Comparison of ENCODE assay signal across 16 cellular contexts in genomic region chr14:68897559-68898160, GRCh38.
A peak's percentile ranks its signal among the peaks of the same experiment; 100 is the strongest.
DNase-seq lines count a peak whose midpoint lies in the region; ATAC-seq and TF ChIP-seq lines count a peak whose summit lies in the region.
"Had no signal": no experiment of that assay in that cellular context is flagged by ENCODE, and none has a peak within 500 bp of the region (broad histone marks: within the 10 kb centered on the region; RNA-seq: fewer than 3 reads in every experiment).

No MANE protein-coding gene starts in this region.

- no peak overlapping the region for H3K4me3 Mint-ChIP-seq in Caco-2 (ENCODE audit: unreplicated experiment)
- H3K4me3 Mint-ChIP-seq: stimulated activated effector memory CD8-positive, alpha-beta T cell treated with anti-CD3 and anti-CD28 coated beads, Interleukin-12 subunit alpha, Interleukin-12 subunit beta, amount 100 ng/mL, for 72 hours had no signal

- POLR2A ChIA-PET in Caco-2 (lab: Charles Lee): no interaction called here

- H3K4me1 ChIP-seq in Caco-2 (no peaks in the 10 kb centered on the region), sigmoid colon (peaks cover 0 to 99% (median 90%) of the 10 kb centered on the region in 4 donors), hepatocyte (ENCODE audit: insufficient read depth) (no peaks in the 10 kb centered on the region)
- H3K4me1 ChIP-seq: gastrocnemius medialis had no signal

- CTCF ChIA-PET in Caco-2 (lab: Charles Lee): no interaction called here

- no peaks in the 10 kb centered on the region for H3K27me3 ChIP-seq in Caco-2 (replicated peaks; ENCODE audit: control insufficient read depth, insufficient read depth, low read length)
- H3K27me3 ChIP-seq in dorsolateral prefrontal cortex: no peaks in the 10 kb centered on the region
- no peaks in the 10 kb centered on the region for H3K27me3 ChIP-seq in sigmoid colon
- no peaks in the 10 kb centered on the region for H3K27me3 ChIP-seq in hepatocyte
- H3K27me3 ChIP-seq: cardiac muscle cell, gastrocnemius medialis had no signal

- DNase-seq in Caco-2 (no peak), NB4 (ENCODE audit: low read depth) (peak; percentile 87), dorsolateral prefrontal cortex (no peak), sigmoid colon (no peak), NCI-H226 (no peak), hepatocyte (ENCODE audit: low spot score) (no peak)
- DNase-seq: activated gamma-delta T cell treated with Interleukin-2 at 50 U/mL for 16 hours, C1 segment of cervical spinal cord, gastrocnemius medialis, NCI-H1092, SIG-M5 had no signal

- H3K4me3 ChIP-seq in Caco-2 (ENCODE audit: low read depth, low read length) (no peak overlapping the region), NB4 (ENCODE audit: low read depth, low read length) (no peak overlapping the region), dorsolateral prefrontal cortex (no peak overlapping the region), sigmoid colon (no peak overlapping the region), hepatocyte (no peak overlapping the region)
- H3K4me3 ChIP-seq: cardiac muscle cell, gastrocnemius medialis, lung had no signal

- H3K79me2 ChIP-seq in hepatocyte: no peaks in the 10 kb centered on the region

- BruUV-seq in Caco-2 (replicated peaks; lab: Mats Ljungman, UMichigan): no TSS peak

- no peaks in the 10 kb centered on the region for H3K27me3 Mint-ChIP-seq in Caco-2 (ENCODE audit: insufficient read depth, unreplicated experiment)

- H3K36me3 Mint-ChIP-seq in Caco-2 (ENCODE audit: insufficient read depth, unreplicated experiment): peaks cover 60% of the 10 kb centered on the region

- H3K4me2 ChIP-seq in hepatocyte: no peak overlapping the region

- TF ChIP-seq POLR2A in NB4 (IDR thresholded peaks at IDR 0.05; ENCODE audit: extremely low read depth, insufficient read length): no peak
- no peak for TF ChIP-seq POLR2A in sigmoid colon (IDR thresholded peaks at IDR 0.05)

- ATAC-seq in HG03460 (IDR thresholded peaks at IDR 0.05; ENCODE audit: unreplicated experiment): no peak
- ATAC-seq: gastrocnemius medialis, HepG2 had no signal

- H3K9me3 Mint-ChIP-seq in Caco-2 (ENCODE audit: unreplicated experiment): no peaks in the 10 kb centered on the region

- H3K36me3 ChIP-seq in Caco-2 (ENCODE audit: control insufficient read depth, insufficient read depth, low read length): peaks cover 3% of the 10 kb centered on the region
- peaks cover 21 to 77% (median 52%) of the 10 kb centered on the region in 4 donors for H3K36me3 ChIP-seq in sigmoid colon
- no peaks in the 10 kb centered on the region for H3K36me3 ChIP-seq in hepatocyte (replicated peaks; ENCODE audit: insufficient read depth, low read depth)

- H3K27ac ChIP-seq in dorsolateral prefrontal cortex: peak overlapping the region in 42 of 59 donors; percentile 1 to 78 (median 52)
- peak overlapping the region; percentile 98 to 100 (median 100) for H3K27ac ChIP-seq in sigmoid colon
- no peak overlapping the region for H3K27ac ChIP-seq in hepatocyte
- H3K27ac ChIP-seq: cardiac muscle cell, gastrocnemius medialis had no signal

- H3K9me3 ChIP-seq in Caco-2 (no peaks in the 10 kb centered on the region), sigmoid colon (no peaks in the 10 kb centered on the region), hepatocyte (ENCODE audit: low read depth) (no peaks in the 10 kb centered on the region)
- H3K9me3 ChIP-seq: gastrocnemius medialis had no signal

- no peaks in the 10 kb centered on the region for H4K20me1 ChIP-seq in hepatocyte (ENCODE audit: insufficient read depth, poor library complexity, severe bottlenecking)

- intact Hi-C loops in Caco-2 (cut with micrococcal nuclease; ENCODE audit: unreplicated experiment) (no loop called here), dorsolateral prefrontal cortex (cut with DNase I) (no loop called here), sigmoid colon (cut with DNase I) (no loop called here)

- H3K4me1 Mint-ChIP-seq in Caco-2 (ENCODE audit: low read depth, unreplicated experiment): no peaks in the 10 kb centered on the region

- 65 to 88% methylated on average over 9 of the region's 9 CpGs for WGBS in sigmoid colon, 2 donors
- 94% methylated on average over 9 of the region's 9 CpGs for WGBS in hepatocyte (ENCODE audit: low lambda C conversion rate, missing lambda C conversion rate)

- no peaks in the 10 kb centered on the region for H3K9me2 ChIP-seq in hepatocyte (replicated peaks; ENCODE audit: insufficient read depth)

- TF ChIP-seq EP300 in sigmoid colon (IDR thresholded peaks at IDR 0.05): no peak

- H2AFZ ChIP-seq in hepatocyte: no peak overlapping the region

- H3K27ac Mint-ChIP-seq in Caco-2 (ENCODE audit: unreplicated experiment): peak overlapping the region; percentile 26

- TF ChIP-seq CTCF in Caco-2 (IDR thresholded peaks at IDR 0.05; ENCODE audit: insufficient read depth in 1 of 2, low read depth in 1 of 2, low read length in 1 of 2, severe bottlenecking in 1 of 2, unreplicated experiment in 1 of 2): no peak
- no peak for TF ChIP-seq CTCF in NB4 (IDR thresholded peaks at IDR 0.05; ENCODE audit: low read depth, low read length)
- no peak for TF ChIP-seq CTCF in dorsolateral prefrontal cortex (IDR thresholded peaks at IDR 0.05 in 54 of 56, conservative IDR thresholded peaks at IDR 0.05 in 2 of 56; ENCODE audit: low read depth in 1 of 56, partially characterized antibody in 56 of 56)
- no peak for TF ChIP-seq CTCF in sigmoid colon (IDR thresholded peaks at IDR 0.05)
- TF ChIP-seq CTCF in hepatocyte (IDR thresholded peaks at IDR 0.05; ENCODE audit: poor library complexity): no peak
